ENCODE assay signal across 23 cellular contexts in genomic region chr9:126510564-126510963, GRCh38.
"Had no signal": no experiment of that assay in that cellular context is flagged by ENCODE, and none has a peak within 500 bp of the region (broad histone marks: within the 10 kb centered on the region; RNA-seq: fewer than 3 reads in every experiment).

No MANE protein-coding gene starts in this region.

- H3K36me3 ChIP-seq: cardiac muscle cell, prostate gland, tibial artery had no signal

- H3K27me3 ChIP-seq: cardiac muscle cell had no signal

- H3K9me3 ChIP-seq: mucosa of descending colon, prostate gland, tibial artery had no signal

- DNase-seq: activated CD4-positive, alpha-beta T cell treated with anti-CD3 and anti-CD28 coated beads, Interleukin-2, amount 10 ng/mL, durations not matched to agents 24 days and 14 days; activated CD8-positive, alpha-beta T cell treated with anti-CD3 and anti-CD28 coated beads, Interleukin-2, amount 10 ng/mL, durations not matched to agents 7 days and 5 days; activated gamma-delta T cell; activated naive CD4-positive, alpha-beta T cell treated with anti-CD3 and anti-CD28 coated beads, Interleukin-2, amount 50 U/mL, for 16 hours; activated naive CD8-positive, alpha-beta T cell treated with anti-CD3 and anti-CD28 coated beads, Interleukin-2, amount 50 U/mL, for 24 hours; effector CD4-positive, alpha-beta T cell; erythroblast; foreskin fibroblast; immature natural killer cell; mesenchymal stem cell; nephron progenitor cell; occipital lobe; stimulated activated CD4-positive, alpha-beta T cell treated with anti-CD3 and anti-CD28 coated beads, Interleukin-2, amount 100 ng/mL, for 24 hours; stimulated activated naive CD8-positive, alpha-beta T cell treated with anti-CD3 and anti-CD28 coated beads, Interleukin-15, amount 100 ng/mL, for 72 hours; T1000 had no signal

- H3K4me1 ChIP-seq: prostate gland had no signal

- H3K4me3 ChIP-seq: cardiac muscle cell, hepatocyte, mucosa of descending colon, prostate gland, tibial artery had no signal

- FAIRE-seq: urothelium cell line had no signal

- ATAC-seq: activated CD4-positive, CD25-positive, alpha-beta regulatory T cell treated with anti-CD3 and anti-CD28 coated beads, Interleukin-2, amount 50 U/mL, for 24 hours; activated CD8-positive, alpha-beta T cell treated with anti-CD3 and anti-CD28 coated beads, Interleukin-2, amount 10 ng/mL, durations not matched to agents 7 days and 5 days; activated naive CD8-positive, alpha-beta T cell treated with anti-CD3 and anti-CD28 coated beads, Interleukin-2, amount 50 U/mL, for 24 hours; mucosa of descending colon; stimulated activated effector memory CD8-positive, alpha-beta T cell treated with anti-CD3 and anti-CD28 coated beads, Interleukin-12 subunit alpha, Interleukin-12 subunit beta, amount 100 ng/mL, for 72 hours; stimulated activated naive CD8-positive, alpha-beta T cell treated with anti-CD3 and anti-CD28 coated beads, Interleukin-15, amount 100 ng/mL, for 72 hours had no signal

- H3K27ac ChIP-seq: cardiac muscle cell, hepatocyte, prostate gland, tibial artery had no signal
